ENCODE assay signal across 17 cellular contexts in the genomic region with DNA sequence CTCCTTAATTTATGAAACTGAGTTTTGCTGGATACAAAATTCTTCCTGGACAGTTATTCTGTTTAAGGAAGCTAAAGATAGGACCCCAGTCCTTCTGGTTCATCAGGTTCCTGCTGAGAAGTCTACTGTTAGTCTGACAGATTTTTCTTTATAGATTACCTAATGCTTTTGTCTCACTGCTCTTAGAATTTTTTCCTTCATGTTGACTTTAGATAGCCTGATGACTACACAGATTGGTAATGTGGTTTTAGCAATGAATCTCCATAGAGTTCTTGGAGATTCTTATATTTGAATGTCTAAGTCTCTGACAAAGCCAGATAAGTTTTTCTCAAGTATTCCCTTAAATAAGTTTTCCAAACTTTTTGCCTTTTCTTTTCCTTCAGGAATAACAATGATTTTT.
DNase-seq lines count a peak whose midpoint lies in the region; ATAC-seq and FAIRE-seq lines count a peak whose summit lies in the region.
"Had no signal": no experiment of that assay in that cellular context is flagged by ENCODE, and none has a peak within 500 bp of the region (broad histone marks: within the 10 kb centered on the region; RNA-seq: fewer than 3 reads in every experiment).

No MANE protein-coding gene starts in this region.

- no peaks in the 10 kb centered on the region for H3K4me1 Mint-ChIP-seq in T-helper 2 cell treated with Interferon-gamma antibody and Interleukin-4, amounts not matched to agents 5 μg/mL and 100 μg/mL, for 36 hours (ENCODE audit: low read depth)
- H3K4me1 Mint-ChIP-seq: CD8-positive, alpha-beta memory T cell had no signal

- no peak overlapping the region for H3K4me3 Mint-ChIP-seq in T-helper 2 cell treated with Interferon-gamma antibody and Interleukin-4, amounts not matched to agents 5 μg/mL and 100 μg/mL, for 36 hours
- H3K4me3 Mint-ChIP-seq: CD8-positive, alpha-beta memory T cell had no signal

- DNase-seq in GM23248, result peak; percentile 47
- peak; percentile 1 for DNase-seq in adipocyte (ENCODE audit: low read depth)
- peak; percentile 35 for DNase-seq in iris pigment epithelial cell (ENCODE audit: low read depth)
- no peak for DNase-seq in stimulated activated CD4-positive, alpha-beta T cell treated with anti-CD3 and anti-CD28 coated beads, Interleukin-15, amount 100 ng/mL, for 24 hours
- no peak for DNase-seq in DMS 273 treated with DMSO at 0.1 percent for 48 hours (lab: John Stamatoyannopoulos, UW)
- DNase-seq in T-helper 2 cell treated with Interferon-gamma antibody and Interleukin-4, amounts not matched to agents 5 μg/mL and 100 μg/mL, for 36 hours (ENCODE audit: low spot score), result no peak
- DNase-seq: CD8-positive, alpha-beta memory T cell; H7; Karpas-422; NCI-H1417 treated with DMSO at 0.1 percent for 48 hours; NCI-H2081; NCI-H345; NCI-H526 treated with DMSO at 0.1 percent for 48 hours; Right ventricle myocardium superior had no signal

- peak overlapping the region; percentile 23 for H3K4me2 ChIP-seq in GM23248 (ENCODE audit: unreplicated experiment)

- no peak overlapping the region for H3K27ac Mint-ChIP-seq in T-helper 2 cell treated with Interferon-gamma antibody and Interleukin-4, amounts not matched to agents 5 μg/mL and 100 μg/mL, for 36 hours
- H3K27ac Mint-ChIP-seq: CD8-positive, alpha-beta memory T cell had no signal

- H3K9me3 ChIP-seq in GM23248 (ENCODE audit: low read depth) (no peaks in the 10 kb centered on the region), adipocyte (ENCODE audit: control insufficient read depth, low read length) (peaks cover 5% of the 10 kb centered on the region)

- H3K4me3 ChIP-seq in GM23248 (no peak overlapping the region), adipocyte (ENCODE audit: low read length) (no peak overlapping the region)

- H3K9me3 Mint-ChIP-seq in T-helper 2 cell treated with Interferon-gamma antibody and Interleukin-4, amounts not matched to agents 5 μg/mL and 100 μg/mL, for 36 hours, result peaks cover 22% of the 10 kb centered on the region

- no peak for ATAC-seq in GM19467 (IDR thresholded peaks at IDR 0.05; ENCODE audit: unreplicated experiment)
- ATAC-seq: Panc1 had no signal

- H3K9me2 ChIP-seq in GM23248 (ENCODE audit: insufficient read depth), result no peaks in the 10 kb centered on the region

- no peak overlapping the region for H3K9ac ChIP-seq in GM23248
- H3K9ac ChIP-seq in adipocyte (ENCODE audit: low read length), result no peak overlapping the region

- H3K27ac ChIP-seq in GM23248, result no peak overlapping the region

- H4K20me1 ChIP-seq in GM23248 (ENCODE audit: insufficient read depth), result no peaks in the 10 kb centered on the region

- no peak overlapping the region for H2AFZ ChIP-seq in GM23248

- H3K4me1 ChIP-seq in GM23248 (ENCODE audit: insufficient read depth), result peaks cover 38% of the 10 kb centered on the region
- peaks cover 6% of the 10 kb centered on the region for H3K4me1 ChIP-seq in adipocyte (ENCODE audit: control insufficient read depth, insufficient read depth, low read length)

- H3K27me3 ChIP-seq in GM23248 (replicated peaks; ENCODE audit: insufficient read depth), result no peaks in the 10 kb centered on the region
- H3K27me3 ChIP-seq in adipocyte (replicated peaks; ENCODE audit: control insufficient read depth, insufficient read depth, low read length), result no peaks in the 10 kb centered on the region

- no peaks in the 10 kb centered on the region for H3K27me3 Mint-ChIP-seq in T-helper 2 cell treated with Interferon-gamma antibody and Interleukin-4, amounts not matched to agents 5 μg/mL and 100 μg/mL, for 36 hours (ENCODE audit: low read depth)

- H3F3A ChIP-seq in GM23248 (ENCODE audit: insufficient read depth), result peaks cover 20% of the 10 kb centered on the region

- FAIRE-seq in A204.1 (lab: Jason Lieb, UNC), result peak; percentile 19

- in situ Hi-C loops in GM23248 (cut with MboI), result no loop called here

- H3K36me3 Mint-ChIP-seq in T-helper 2 cell treated with Interferon-gamma antibody and Interleukin-4, amounts not matched to agents 5 μg/mL and 100 μg/mL, for 36 hours (ENCODE audit: low read depth), result no peaks in the 10 kb centered on the region
- H3K36me3 Mint-ChIP-seq: CD8-positive, alpha-beta memory T cell had no signal

- H3K36me3 ChIP-seq in GM23248 (ENCODE audit: low read depth), result no peaks in the 10 kb centered on the region
- no peaks in the 10 kb centered on the region for H3K36me3 ChIP-seq in adipocyte (ENCODE audit: control insufficient read depth, insufficient read depth, low read length, severe bottlenecking)

- no peaks in the 10 kb centered on the region for H3K79me2 ChIP-seq in GM23248 (ENCODE audit: insufficient read depth)

Comparison
In these comparisons a context has a peak if more than half of its experiments do, and no peak if none do; other contexts are left out.
1. DNase-seq: peak in GM23248 (single experiment), adipocyte (single experiment) and iris pigment epithelial cell (single experiment); none in stimulated activated CD4-positive, alpha-beta T cell treated with anti-CD3 and anti-CD28 coated beads, Interleukin-15, amount 100 ng/mL, for 24 hours (single experiment), DMS 273 treated with DMSO at 0.1 percent for 48 hours (single experiment) and T-helper 2 cell treated with Interferon-gamma antibody and Interleukin-4, amounts not matched to agents 5 μg/mL and 100 μg/mL, for 36 hours (single experiment).